In the genomic region with DNA sequence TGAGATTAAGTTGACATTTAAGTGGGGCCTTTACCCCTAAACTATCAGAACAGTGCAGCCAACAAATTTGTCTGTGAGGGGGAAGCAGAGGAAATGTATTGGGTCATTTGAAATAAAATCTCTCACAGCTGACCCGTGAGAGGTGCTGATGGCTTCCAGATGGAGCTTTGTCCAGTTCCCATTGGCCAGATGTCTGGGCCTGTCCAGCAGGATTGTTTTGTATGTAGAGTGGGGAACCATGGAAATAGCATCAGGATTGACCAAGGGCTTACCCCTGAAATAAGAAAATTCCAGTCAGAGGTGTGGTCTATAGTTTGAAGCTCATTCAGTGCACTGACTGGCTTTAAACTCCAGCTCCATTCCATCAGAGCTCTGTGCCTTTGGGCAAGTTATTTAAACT, we compare ENCODE assay signal across 17 cellular contexts. TPM values are rescaled to one million over a fixed set of nuclear protein-coding genes. Genes with fewer than 3 reads are reported as not detected.
DNase-seq lines count a peak whose midpoint lies in the region; ATAC-seq and TF ChIP-seq lines count a peak whose summit lies in the region.
"Had no signal": no experiment of that assay in that cellular context is flagged by ENCODE, and none has a peak within 500 bp of the region (broad histone marks: within the 10 kb centered on the region; RNA-seq: fewer than 3 reads in every experiment).

No MANE protein-coding gene starts in this region.

- H3K4me1 Mint-ChIP-seq in CD14-positive monocyte: no peaks in the 10 kb centered on the region

- H3K36me3 ChIP-seq in BJ (ENCODE audit: control insufficient read depth, insufficient read depth, low read length): no peaks in the 10 kb centered on the region
- H3K36me3 ChIP-seq in colonic mucosa: no peaks in the 10 kb centered on the region

- peak; percentile 66 for DNase-seq in BJ (ENCODE audit: low read depth)
- peak; percentile 81 for DNase-seq in HFF-Myc (ENCODE audit: extremely low read depth, low read depth)
- peak; percentile 73 for DNase-seq in fibroblast of gingiva (ENCODE audit: low read depth)
- no peak for DNase-seq in sciatic nerve (ENCODE audit: low spot score)
- DNase-seq in stimulated activated naive CD4-positive, alpha-beta T cell (lab: John Stamatoyannopoulos, UW): no peak
- DNase-seq in CD14-positive monocyte (ENCODE audit: low spot score): no peak
- no peak for DNase-seq in colonic mucosa
- DNase-seq: Caco-2, DMS53, Karpas-422, NCI-H1417, NCI-H1930, NCI-H2171, NCI-H446 treated with DMSO at 0.1 percent for 48 hours, NCI-H748 treated with DMSO at 0.1 percent for 48 hours, SHP77 had no signal

- no peaks in the 10 kb centered on the region for H3K9me3 ChIP-seq in colonic mucosa
- H3K9me3 ChIP-seq: Caco-2 had no signal

- H3K9ac ChIP-seq in colonic mucosa (ENCODE audit: low read depth in 2 of 2, low read length in 2 of 2): no peak overlapping the region

- peaks cover 0 to 2% (median 0%) of the 10 kb centered on the region in 3 donors for H3K27me3 Mint-ChIP-seq in CD14-positive monocyte (ENCODE audit: low read depth in 3 of 3)

- POLR2A ChIA-PET in BJ (lab: Charles Lee): no interaction called here

- no peaks in the 10 kb centered on the region for H3K36me3 Mint-ChIP-seq in CD14-positive monocyte

- peak; percentile 62 for ATAC-seq in sciatic nerve

- peaks cover 0 to 1% (median 0%) of the 10 kb centered on the region in 7 donors for H3K9me3 Mint-ChIP-seq in CD14-positive monocyte

- H3K27me3 ChIP-seq in BJ (ENCODE audit: control insufficient read depth, insufficient read depth, low read length): no peaks in the 10 kb centered on the region
- H3K27me3 ChIP-seq in colonic mucosa: no peaks in the 10 kb centered on the region

- TF ChIP-seq CTCF in BJ (IDR thresholded peaks at IDR 0.05; ENCODE audit: insufficient read depth, low read depth, low read length) (no peak), HFF-Myc (IDR thresholded peaks at IDR 0.05; ENCODE audit: low read depth, low read length, missing control alignments) (no peak), CD14-positive monocyte (IDR thresholded peaks at IDR 0.05) (no peak), colonic mucosa (IDR thresholded peaks at IDR 0.05) (no peak)

- H3K27ac Mint-ChIP-seq in CD14-positive monocyte: no peak overlapping the region

- H3K4me3 Mint-ChIP-seq in CD14-positive monocyte: no peak overlapping the region

- intact Hi-C loops in sciatic nerve (cut with DNase I): no loop called here
- intact Hi-C loops in CD14-positive monocyte (cut with micrococcal nuclease): no loop called here
- intact Hi-C loops in colonic mucosa (cut with DNase I): no loop called here

- no peaks in the 10 kb centered on the region for H3K4me1 ChIP-seq in colonic mucosa
- H3K4me1 ChIP-seq: Caco-2 had no signal

- H3K4me3 ChIP-seq in BJ (ENCODE audit: low read depth, low read length): no peak overlapping the region
- no peak overlapping the region for H3K4me3 ChIP-seq in HFF-Myc (replicated peaks; ENCODE audit: low read depth, low read length)
- no peak overlapping the region for H3K4me3 ChIP-seq in colonic mucosa

- no peak overlapping the region for H3K27ac ChIP-seq in colonic mucosa
- H3K27ac ChIP-seq: C4-2B had no signal

- CTCF ChIA-PET in BJ (lab: Yijun Ruan, JAX): interaction anchor here (1.2 kb wide), 1 partner anchor 16 kb away, joined by 3 read pairs; no protein-coding TSS in a partner anchor

RNA-seq across cellular contexts. Expression of a gene that starts 50.6 kb away (rescaled TPM):
- polyA plus RNA-seq in BJ (2011; rRNA removed) (19.7 and 33.4 TPM in 2 replicates), CD14-positive monocyte (under 1 TPM; 0.08 to 0.24 TPM)
- 45.5 and 64.4 TPM in 2 replicates for polyA minus RNA-seq in BJ (2011; rRNA and poly(A)+ RNA removed)
- total RNA-seq in sciatic nerve (40.4 TPM), colonic mucosa (under 1 TPM; 0.15 to 0.19 TPM)

Comparison
In these comparisons a context has a peak if more than half of its experiments do, and no peak if none do; other contexts are left out.
1. DNase-seq: peak in BJ (single experiment), HFF-Myc (single experiment) and fibroblast of gingiva (single experiment); none in sciatic nerve (single experiment), stimulated activated naive CD4-positive, alpha-beta T cell (0 of 6), CD14-positive monocyte (single experiment) and colonic mucosa (single experiment).
2. RNA of a gene that starts 50.6 kb away (total RNA-seq): 40.4 TPM in sciatic nerve (single experiment); 0.15 to 0.19 TPM in colonic mucosa; every median in the first group is over 10 times any median in the second.